ENCODE assay signal across 19 cellular contexts in the genomic region with DNA sequence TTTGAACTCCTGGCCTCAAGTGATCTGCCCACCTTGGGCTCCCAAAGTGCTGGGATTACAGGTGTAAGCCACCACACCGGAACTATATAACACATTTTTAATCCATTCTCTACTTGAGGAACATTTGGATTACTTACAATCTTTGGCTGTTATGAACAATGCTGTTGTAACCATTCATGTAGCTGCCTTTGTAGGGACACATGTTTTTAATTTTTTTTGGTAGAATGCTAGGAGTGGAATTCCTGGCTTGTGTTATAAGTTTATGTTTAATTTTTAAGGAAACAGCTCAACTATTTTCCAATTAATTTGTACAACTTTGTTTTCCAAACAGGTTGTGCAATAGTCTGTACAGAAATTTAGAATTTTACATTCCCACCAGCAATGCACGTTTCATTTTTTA.
A peak's percentile ranks its signal among the peaks of the same experiment; 100 is the strongest.
DNase-seq lines count a peak whose midpoint lies in the region; FAIRE-seq and TF ChIP-seq lines count a peak whose summit lies in the region.
"Had no signal": no experiment of that assay in that cellular context is flagged by ENCODE, and none has a peak within 500 bp of the region (broad histone marks: within the 10 kb centered on the region; RNA-seq: fewer than 3 reads in every experiment).

No MANE protein-coding gene starts in this region.

- DNase-seq in HFF-Myc (ENCODE audit: extremely low read depth, low read depth) (peak; percentile 2), fibroblast of peridontal ligament (ENCODE audit: extremely low read depth) (peak; percentile 2), HuH-7 (ENCODE audit: low spot score) (no peak), dedifferentiated amniotic fluid mesenchymal stem cell (ENCODE audit: extremely low spot score) (no peak)
- DNase-seq in activated CD4-positive, CD25-positive, alpha-beta regulatory T cell treated with anti-CD3 and anti-CD28 coated beads, Interleukin-2, amount 50 U/mL, for 72 hours: no peak
- DNase-seq: 8988T; ACHN; C1 segment of cervical spinal cord; Calu3; CD4-positive, alpha-beta memory T cell; COR-L47; DMS53; DMS79 treated with DMSO at 0.1 percent for 48 hours; GOT3 had no signal

- TF ChIP-seq CTCF in HFF-Myc (IDR thresholded peaks at IDR 0.05; ENCODE audit: low read depth, low read length, missing control alignments): no peak

- peak; percentile 88 for FAIRE-seq in endometrium (lab: Jason Lieb, UNC)
- FAIRE-seq: A549, GM12892, H54 had no signal

- no peak overlapping the region for H3K4me3 ChIP-seq in HFF-Myc (replicated peaks; ENCODE audit: low read depth, low read length)
- H3K4me3 ChIP-seq: A549, HAP-1 had no signal

Comparison
In these comparisons a context has a peak if more than half of its experiments do, and no peak if none do; other contexts are left out.
1. DNase-seq: peak in HFF-Myc (single experiment) and fibroblast of peridontal ligament (single experiment); none in HuH-7 (single experiment), dedifferentiated amniotic fluid mesenchymal stem cell (single experiment) and activated CD4-positive, CD25-positive, alpha-beta regulatory T cell treated with anti-CD3 and anti-CD28 coated beads, Interleukin-2, amount 50 U/mL, for 72 hours (single experiment).